ENCODE assay signal across 14 cellular contexts in the genomic region with DNA sequence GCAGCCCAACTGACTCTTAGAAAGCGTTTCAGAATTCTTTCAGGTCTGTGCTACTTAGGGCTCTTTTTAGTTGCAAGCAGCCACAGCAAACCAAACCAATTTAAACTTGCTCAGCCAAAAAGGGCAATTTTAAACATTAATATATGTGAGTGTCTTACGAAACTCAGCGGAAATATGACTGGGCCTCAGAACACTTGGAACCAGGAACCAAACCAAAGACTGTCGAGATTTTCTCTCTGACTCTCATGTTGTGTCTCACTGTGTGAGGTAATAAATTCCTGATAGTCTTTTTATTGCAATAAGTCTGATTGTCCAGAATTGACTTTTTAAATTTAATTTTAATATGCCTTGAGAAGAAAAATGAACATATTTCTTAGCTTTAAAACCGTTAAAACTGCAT.
"Had no signal": no experiment of that assay in that cellular context is flagged by ENCODE, and none has a peak within 500 bp of the region (broad histone marks: within the 10 kb centered on the region; RNA-seq: fewer than 3 reads in every experiment).

No MANE protein-coding gene starts in this region.

- H3K4me3 ChIP-seq: lung, psoas muscle, right lobe of liver had no signal

- H3K4me3 Mint-ChIP-seq: activated CD4-positive, alpha-beta T cell treated with anti-CD3 and anti-CD28 coated beads, Interleukin-2, amount 10 ng/mL, durations not matched to agents 7 days and 5 days; activated naive CD4-positive, alpha-beta T cell treated with anti-CD3 and anti-CD28 coated beads for 36 hours; stimulated activated memory B cell treated with anti-CD40 and anti-IgM and Interleukin-4, amounts not matched to agents 10 μg/mL and 1 μg/mL and 100 μg/mL, for 72 hours; WTC11 had no signal

- H3K27me3 ChIP-seq: right lobe of liver had no signal

- H3K4me1 ChIP-seq: psoas muscle, right lobe of liver had no signal

- H3K27ac Mint-ChIP-seq: WTC11 had no signal

- H3K36me3 ChIP-seq: right lobe of liver had no signal

- DNase-seq: activated CD8-positive, alpha-beta memory T cell treated with anti-CD3 and anti-CD28 coated beads for 24 hours; activated naive CD4-positive, alpha-beta T cell treated with anti-CD3 and anti-CD28 coated beads for 36 hours; cortex of kidney; glutamatergic neuron; midbrain; occipital lobe; psoas muscle; right lobe of liver; stimulated activated CD4-positive, alpha-beta T cell treated with anti-CD3 and anti-CD28 coated beads, Interleukin-1b, Interleukin-23, amount 100 ng/mL, for 48 hours; trophoblast cell had no signal

- H3K27ac ChIP-seq: psoas muscle, right lobe of liver had no signal

- ATAC-seq: psoas muscle, right lobe of liver, WTC11 had no signal
